ENCODE assay signal across 1 cellular context in genomic region chr13:76027131-76027530, GRCh38.
TF ChIP-seq lines count a peak whose summit lies in the region.

No MANE protein-coding gene starts in this region.

TF ChIP-seq in GM23338, 12 proteins besides CTCF, POLR2A, EP300 and RAD21:
- no peak for TF ChIP-seq ETS1 (IDR thresholded peaks at IDR 0.05)
- TF ChIP-seq STAT1 (IDR thresholded peaks at IDR 0.05; ENCODE audit: unreplicated experiment): no peak
- TF ChIP-seq EZH2phosphoT487 (IDR thresholded peaks at IDR 0.05; ENCODE audit: unreplicated experiment): no peak
- TF ChIP-seq CREB1 (CRISPR knock-in tag; IDR thresholded peaks at IDR 0.05; ENCODE audit: low read depth): no peak
